8 cellular contexts compared by ENCODE assay signal in the genomic region with DNA sequence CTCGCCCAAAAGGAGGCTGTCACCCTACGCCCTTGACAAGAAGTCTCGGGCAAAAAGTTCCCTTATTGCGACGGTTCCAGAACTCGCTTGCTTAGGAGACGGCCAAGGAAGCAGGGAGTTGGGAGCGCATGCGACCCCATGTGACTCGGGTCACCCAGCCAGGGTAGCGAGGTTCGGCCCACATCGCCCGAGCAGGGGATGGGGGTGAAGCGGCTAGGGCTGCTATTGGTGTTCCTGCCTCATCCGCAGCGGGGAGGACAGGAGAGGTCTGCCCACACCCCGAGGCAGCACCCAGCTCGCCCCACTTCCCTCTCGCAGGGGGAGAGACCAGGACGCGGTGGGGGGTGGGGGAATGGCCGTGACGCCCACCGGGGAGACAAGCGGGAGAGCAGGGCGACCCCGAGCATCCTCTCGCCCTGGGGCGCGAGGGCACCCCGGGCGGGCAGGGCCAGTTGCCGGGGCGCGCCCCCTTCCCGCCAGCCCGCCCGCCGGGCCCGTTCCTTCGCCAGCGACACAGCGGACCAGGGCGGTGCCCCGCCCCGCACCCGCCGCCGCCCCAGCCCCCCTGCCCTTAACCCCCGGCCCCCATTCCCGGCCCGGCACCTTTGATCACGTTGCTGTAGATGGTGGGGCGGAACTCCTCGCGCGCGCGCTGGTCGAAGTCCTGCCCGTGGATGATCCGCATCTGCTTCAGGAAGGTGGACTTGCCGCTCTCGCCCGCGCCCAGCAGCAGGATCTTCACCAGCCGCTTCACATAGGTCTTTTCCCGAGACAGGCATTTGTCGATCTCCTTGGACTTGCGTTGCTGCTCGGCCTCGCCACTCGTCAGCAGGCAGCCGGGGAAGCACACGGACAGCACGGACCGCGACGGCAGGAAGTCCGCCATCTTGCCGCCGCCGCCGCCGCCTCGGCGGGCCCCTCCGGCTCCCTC. TPM values are rescaled to one million over a fixed set of nuclear protein-coding genes. Genes with fewer than 3 reads are reported as not detected.
DNase-seq lines count a peak whose midpoint lies in the region; ATAC-seq and TF ChIP-seq lines count a peak whose summit lies in the region.

No MANE protein-coding gene starts in this region.

- H3K4me1 ChIP-seq in OCI-LY7 (ENCODE audit: insufficient read depth, low read length, poor library complexity, severe bottlenecking) (peaks cover 58% of the 10 kb centered on the region), testis (peaks cover 27% of the 10 kb centered on the region)

- intact Hi-C loops in OCI-LY7 (cut with micrococcal nuclease; ENCODE audit: unreplicated experiment), result loop anchor here (1.0 to 5.0 kb wide), 4 partner anchors 17 to 126 kb away; no protein-coding TSS in a partner anchor
- intact Hi-C loops in testis (cut with DNase I; ENCODE audit: low total_unique reads), result loop anchor here (5.0 kb wide), 1 partner anchor 51 kb away; no protein-coding TSS in a partner anchor

- no peak overlapping the region for H2AFZ ChIP-seq in OCI-LY7 (ENCODE audit: low read length)

- peaks cover 24% of the 10 kb centered on the region for H3K4me1 Mint-ChIP-seq in neural crest cell

- no peaks in the 10 kb centered on the region for H3K27me3 Mint-ChIP-seq in neural crest cell (ENCODE audit: low read depth)

- WGBS in testis, 2 donors, result 0 to 1% methylated on average over 13 to 77 of the region's 89 CpGs

- peaks cover 49% of the 10 kb centered on the region for H3K36me3 ChIP-seq in OCI-LY7 (ENCODE audit: insufficient read depth, low read length)
- H3K36me3 ChIP-seq in testis (ENCODE audit: low read depth, missing control alignments), result no peaks in the 10 kb centered on the region

- H3K9me3 ChIP-seq in OCI-LY7 (ENCODE audit: low read length) (no peaks in the 10 kb centered on the region), testis (no peaks in the 10 kb centered on the region)

- peak overlapping the region; percentile 81 for H3K4me2 ChIP-seq in OCI-LY7 (ENCODE audit: low read length)

- peak; percentile 32 for TF ChIP-seq POLR2A in testis (IDR thresholded peaks at IDR 0.05)

- POLR2A ChIA-PET in OCI-LY7 (lab: Charles Lee), result interaction anchor here (0.6 to 1.5 kb wide), 6 partner anchors 9 to 92 kb away, joined by 3 to 6 read pairs (median 4); no protein-coding TSS in a partner anchor

- no peaks in the 10 kb centered on the region for H3K9me3 Mint-ChIP-seq in neural crest cell

- CTCF ChIA-PET in OCI-LY7 (lab: Charles Lee; ENCODE audit: unreplicated experiment), result interaction anchor here (0.6 to 0.7 kb wide), 4 partner anchors 12 to 1902 kb away, joined by 3 to 14 read pairs (median 6); no protein-coding TSS in a partner anchor

- H3K79me2 ChIP-seq in OCI-LY7 (ENCODE audit: insufficient read depth, low read depth, low read length), result peaks cover 62% of the 10 kb centered on the region

- no TSS peak for BruUV-seq in OCI-LY7 (replicated peaks; lab: Mats Ljungman, UMichigan)

- H4K20me1 ChIP-seq in OCI-LY7 (ENCODE audit: insufficient read depth, low read length), result peaks cover 25% of the 10 kb centered on the region

- H3K27ac ChIP-seq in OCI-LY7 (ENCODE audit: low read depth, low read length, poor library complexity, severe bottlenecking), result peak overlapping the region; percentile 84
- H3K27ac ChIP-seq in testis, result peak overlapping the region; percentile 99 to 100

- TF ChIP-seq CTCF in OCI-LY7 (conservative IDR thresholded peaks at IDR 0.05; ENCODE audit: low read length) (no peak), neural crest cell (conservative IDR thresholded peaks at IDR 0.05) (no peak), testis (IDR thresholded peaks at IDR 0.05) (no peak)

- no peaks in the 10 kb centered on the region for H3K27me3 ChIP-seq in testis

- peaks cover 4% of the 10 kb centered on the region for H3K36me3 Mint-ChIP-seq in neural crest cell (ENCODE audit: low read depth)

- DNase-seq in NCI-H82 (lab: John Stamatoyannopoulos, UW) (peak; percentile 73), NCI-H82 treated with DMSO at 0.1 percent for 48 hours (lab: John Stamatoyannopoulos, UW; ENCODE audit: unreplicated experiment) (no peak), OCI-LY7 (ENCODE audit: low spot score) (peak; percentile 59), activated gamma-delta T cell (lab: John Stamatoyannopoulos, UW) (peak; percentile 52), foreskin melanocyte (peak; percentile 36), neural crest cell (ENCODE audit: low read depth, low spot score) (peak; percentile 21), testis (peak; percentile 80)

- H3K4me3 ChIP-seq in OCI-LY7 (ENCODE audit: low read depth, low read length, poor library complexity, severe bottlenecking), result peak overlapping the region; percentile 76
- peak overlapping the region; percentile 96 to 97 for H3K4me3 ChIP-seq in testis

- peak; percentile 39 for ATAC-seq in HG02870 (IDR thresholded peaks at IDR 0.05; ENCODE audit: unreplicated experiment)

- H3K9me2 ChIP-seq in OCI-LY7 (ENCODE audit: insufficient read depth, low read length), result no peaks in the 10 kb centered on the region

- H3K4me3 Mint-ChIP-seq in neural crest cell, result peak overlapping the region; percentile 99

- peak overlapping the region; percentile 96 for H3K27ac Mint-ChIP-seq in neural crest cell (ENCODE audit: unreplicated experiment)

RNA-seq across cellular contexts. Expression of gene GNA13, which starts 0.6 kb away (rescaled TPM):
- 70.6 and 76.5 TPM in 2 replicates for total RNA-seq in OCI-LY7 (2014; rRNA removed; shearing (Covaris generic))
- total RNA-seq in OCI-LY7 (2022) (136 and 141 TPM in 2 replicates), neural crest cell (48.1 and 49.9 TPM in 2 replicates), testis (10 to 100 TPM; 57.6 to 71.4 TPM)
- 29.5 TPM for polyA plus RNA-seq in testis (ENCODE audit: insufficient read depth, low read depth, low replicate concordance)
